12 cellular contexts compared by ENCODE assay signal in genomic region chr10:31706464-31706863, GRCh38.
DNase-seq lines count a peak whose midpoint lies in the region; ATAC-seq and TF ChIP-seq lines count a peak whose summit lies in the region.
"Had no signal": no experiment of that assay in that cellular context is flagged by ENCODE, and none has a peak within 500 bp of the region (broad histone marks: within the 10 kb centered on the region; RNA-seq: fewer than 3 reads in every experiment).

No MANE protein-coding gene starts in this region.

- peak overlapping the region; percentile 97 for H3K27ac Mint-ChIP-seq in glutamatergic neuron (ENCODE audit: unreplicated experiment)

- H3K4me1 Mint-ChIP-seq in glutamatergic neuron (ENCODE audit: low read depth, unreplicated experiment): peaks cover 36% of the 10 kb centered on the region

- H3K9me3 Mint-ChIP-seq in glutamatergic neuron (ENCODE audit: unreplicated experiment): peaks cover 24% of the 10 kb centered on the region

- DNase-seq in glutamatergic neuron: no peak
- DNase-seq in gastrocnemius medialis: no peak
- DNase-seq in SKM-1 (lab: John Stamatoyannopoulos, UW; ENCODE audit: unreplicated experiment): no peak
- no peak for DNase-seq in DMS53 (lab: John Stamatoyannopoulos, UW)
- no peak for DNase-seq in SW 1271 (lab: John Stamatoyannopoulos, UW)
- DNase-seq in NCI-H146 treated with DMSO at 0.1 percent for 48 hours (lab: John Stamatoyannopoulos, UW; ENCODE audit: unreplicated experiment): no peak
- DNase-seq: activated T-cell treated with anti-CD3 and anti-CD28 coated beads, Interleukin-2, amount 50 U/mL, for 1 hour; COR-L47; NCI-H2081; PC-3 had no signal

- no peaks in the 10 kb centered on the region for H3K27me3 Mint-ChIP-seq in glutamatergic neuron (ENCODE audit: unreplicated experiment)

- H4K20me1 ChIP-seq in DOHH2 (ENCODE audit: control insufficient read depth, insufficient read depth, low read depth, low read length) (no peaks in the 10 kb centered on the region), OCI-LY3 (ENCODE audit: insufficient read depth, low read length) (no peaks in the 10 kb centered on the region)

- in situ Hi-C loops in gastrocnemius medialis (cut with MboI; ENCODE audit: low sequenced_read_pairs in 4 of 4): loop anchor here in 2 of 4 donors (5.0 to 10.0 kb wide), 2 partner anchors 106 to 108 kb away; no protein-coding TSS in a partner anchor

- no peak overlapping the region for H2AFZ ChIP-seq in OCI-LY3 (ENCODE audit: low read depth, low read length)

- ATAC-seq in gastrocnemius medialis: no peak
- ATAC-seq: PC-3 had no signal

- no peaks in the 10 kb centered on the region for H3K9me2 ChIP-seq in DOHH2 (replicated peaks; ENCODE audit: control insufficient read depth, low read length)

- H3K4me1 ChIP-seq in DOHH2 (ENCODE audit: control insufficient read depth, low read length) (peaks cover 33% of the 10 kb centered on the region), OCI-LY3 (ENCODE audit: low read length) (peaks cover 35% of the 10 kb centered on the region), gastrocnemius medialis (peaks cover 35 to 44% of the 10 kb centered on the region in 2 donors)

- no peak for TF ChIP-seq CTCF in DOHH2 (IDR thresholded peaks at IDR 0.05; ENCODE audit: low read depth, low read length, poor library complexity, severe bottlenecking)
- TF ChIP-seq CTCF in OCI-LY3 (IDR thresholded peaks at IDR 0.05; ENCODE audit: low read depth, low read length): no peak
- no peak for TF ChIP-seq CTCF in glutamatergic neuron (IDR thresholded peaks at IDR 0.05; ENCODE audit: partially characterized antibody, unreplicated experiment)
- no peak for TF ChIP-seq CTCF in gastrocnemius medialis (IDR thresholded peaks at IDR 0.05 in 4 of 5, conservative IDR thresholded peaks at IDR 0.05 in 1 of 5)

- H3K9ac ChIP-seq in OCI-LY3 (ENCODE audit: low read length): no peak overlapping the region

- H3K9me3 ChIP-seq in DOHH2 (ENCODE audit: control insufficient read depth, insufficient read depth, low read length): peaks cover 8% of the 10 kb centered on the region
- no peaks in the 10 kb centered on the region for H3K9me3 ChIP-seq in OCI-LY3 (ENCODE audit: insufficient read depth, low read length)
- H3K9me3 ChIP-seq in gastrocnemius medialis: peaks cover 0 to 10% (median 0%) of the 10 kb centered on the region in 3 donors

- intact Hi-C loops in gastrocnemius medialis (cut with DNase I; ENCODE audit: low total_unique reads): loop anchor here (10.0 kb wide), 1 partner anchor 922 kb away; no protein-coding TSS in a partner anchor

- no peaks in the 10 kb centered on the region for H3K27me3 ChIP-seq in DOHH2 (ENCODE audit: control insufficient read depth, low read length)
- no peaks in the 10 kb centered on the region for H3K27me3 ChIP-seq in OCI-LY3 (ENCODE audit: low read depth, low read length)
- H3K27me3 ChIP-seq in gastrocnemius medialis: no peaks in the 10 kb centered on the region

- no peak for TF ChIP-seq POLR2A in gastrocnemius medialis (IDR thresholded peaks at IDR 0.05)

- H3K36me3 Mint-ChIP-seq in glutamatergic neuron (ENCODE audit: unreplicated experiment): peaks cover 32% of the 10 kb centered on the region

- no peaks in the 10 kb centered on the region for H3F3A ChIP-seq in DOHH2 (ENCODE audit: control insufficient read depth, insufficient read depth)

- H3K79me2 ChIP-seq in DOHH2 (ENCODE audit: control insufficient read depth, low read length): no peaks in the 10 kb centered on the region
- no peaks in the 10 kb centered on the region for H3K79me2 ChIP-seq in OCI-LY3 (ENCODE audit: low read length)

- H3K36me3 ChIP-seq in DOHH2 (ENCODE audit: control insufficient read depth, low read length): no peaks in the 10 kb centered on the region
- H3K36me3 ChIP-seq in OCI-LY3 (replicated peaks; ENCODE audit: low read depth, low read length): no peaks in the 10 kb centered on the region
- H3K36me3 ChIP-seq in gastrocnemius medialis: no peaks in the 10 kb centered on the region

- H3K4me3 Mint-ChIP-seq in glutamatergic neuron (ENCODE audit: unreplicated experiment): no peak overlapping the region

- H3K27ac ChIP-seq in DOHH2 (ENCODE audit: low read depth, low read length): no peak overlapping the region
- H3K27ac ChIP-seq in OCI-LY3 (ENCODE audit: low read length): peak overlapping the region; percentile 73; the same call in 1 of the 2 replicates
- peak overlapping the region in 3 of 4 donors; percentile 83 to 90 (median 85) for H3K27ac ChIP-seq in gastrocnemius medialis

- H3K4me3 ChIP-seq in DOHH2 (ENCODE audit: low read length) (peak overlapping the region; percentile 68; the same call in 1 of the 2 replicates), OCI-LY3 (ENCODE audit: low read length) (no peak overlapping the region), gastrocnemius medialis (no peak overlapping the region)

- H3K4me2 ChIP-seq in DOHH2 (ENCODE audit: low read length): peak overlapping the region; percentile 92
- peak overlapping the region; percentile 67; the same call in 1 of the 2 replicates for H3K4me2 ChIP-seq in OCI-LY3 (ENCODE audit: low read length)
